Comparison of ENCODE assay signal across 1 cellular context in the genomic region with DNA sequence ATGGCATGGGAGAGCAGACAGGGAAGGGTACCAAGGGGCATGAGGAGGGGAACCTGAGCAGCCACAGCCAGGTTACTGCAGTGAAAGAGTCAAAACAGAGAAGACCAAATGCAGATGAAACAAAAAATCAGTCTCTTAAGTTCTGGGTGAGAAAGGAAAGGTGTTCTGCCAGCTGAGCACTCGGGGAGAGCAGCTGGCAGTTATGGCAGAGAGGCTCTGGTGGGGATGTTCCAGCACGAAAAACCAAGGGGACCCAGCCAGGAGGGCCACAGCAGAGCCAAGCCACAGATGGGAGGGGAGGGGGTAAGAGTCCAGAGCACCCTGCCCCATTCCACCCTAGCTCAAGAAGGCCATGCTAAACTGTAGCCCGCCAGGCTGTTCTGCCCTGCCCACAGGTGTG.
TF ChIP-seq lines count a peak whose summit lies in the region.

No MANE protein-coding gene starts in this region.

TF ChIP-seq in WTC11, 78 proteins besides CTCF, POLR2A, EP300 and RAD21 (continued from another document):
- TF ChIP-seq, protein P1, sequence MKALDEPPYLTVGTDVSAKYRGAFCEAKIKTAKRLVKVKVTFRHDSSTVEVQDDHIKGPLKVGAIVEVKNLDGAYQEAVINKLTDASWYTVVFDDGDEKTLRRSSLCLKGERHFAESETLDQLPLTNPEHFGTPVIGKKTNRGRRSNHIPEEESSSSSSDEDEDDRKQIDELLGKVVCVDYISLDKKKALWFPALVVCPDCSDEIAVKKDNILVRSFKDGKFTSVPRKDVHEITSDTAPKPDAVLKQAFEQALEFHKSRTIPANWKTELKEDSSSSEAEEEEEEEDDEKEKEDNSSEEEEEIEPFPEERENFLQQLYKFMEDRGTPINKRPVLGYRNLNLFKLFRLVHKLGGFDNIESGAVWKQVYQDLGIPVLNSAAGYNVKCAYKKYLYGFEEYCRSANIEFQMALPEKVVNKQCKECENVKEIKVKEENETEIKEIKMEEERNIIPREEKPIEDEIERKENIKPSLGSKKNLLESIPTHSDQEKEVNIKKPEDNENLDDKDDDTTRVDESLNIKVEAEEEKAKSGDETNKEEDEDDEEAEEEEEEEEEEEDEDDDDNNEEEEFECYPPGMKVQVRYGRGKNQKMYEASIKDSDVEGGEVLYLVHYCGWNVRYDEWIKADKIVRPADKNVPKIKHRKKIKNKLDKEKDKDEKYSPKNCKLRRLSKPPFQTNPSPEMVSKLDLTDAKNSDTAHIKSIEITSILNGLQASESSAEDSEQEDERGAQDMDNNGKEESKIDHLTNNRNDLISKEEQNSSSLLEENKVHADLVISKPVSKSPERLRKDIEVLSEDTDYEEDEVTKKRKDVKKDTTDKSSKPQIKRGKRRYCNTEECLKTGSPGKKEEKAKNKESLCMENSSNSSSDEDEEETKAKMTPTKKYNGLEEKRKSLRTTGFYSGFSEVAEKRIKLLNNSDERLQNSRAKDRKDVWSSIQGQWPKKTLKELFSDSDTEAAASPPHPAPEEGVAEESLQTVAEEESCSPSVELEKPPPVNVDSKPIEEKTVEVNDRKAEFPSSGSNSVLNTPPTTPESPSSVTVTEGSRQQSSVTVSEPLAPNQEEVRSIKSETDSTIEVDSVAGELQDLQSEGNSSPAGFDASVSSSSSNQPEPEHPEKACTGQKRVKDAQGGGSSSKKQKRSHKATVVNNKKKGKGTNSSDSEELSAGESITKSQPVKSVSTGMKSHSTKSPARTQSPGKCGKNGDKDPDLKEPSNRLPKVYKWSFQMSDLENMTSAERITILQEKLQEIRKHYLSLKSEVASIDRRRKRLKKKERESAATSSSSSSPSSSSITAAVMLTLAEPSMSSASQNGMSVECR (CRISPR knock-in tag; IDR thresholded peaks at IDR 0.05; ENCODE audit: borderline replicate concordance): no peak
- TF ChIP-seq, protein P2, sequence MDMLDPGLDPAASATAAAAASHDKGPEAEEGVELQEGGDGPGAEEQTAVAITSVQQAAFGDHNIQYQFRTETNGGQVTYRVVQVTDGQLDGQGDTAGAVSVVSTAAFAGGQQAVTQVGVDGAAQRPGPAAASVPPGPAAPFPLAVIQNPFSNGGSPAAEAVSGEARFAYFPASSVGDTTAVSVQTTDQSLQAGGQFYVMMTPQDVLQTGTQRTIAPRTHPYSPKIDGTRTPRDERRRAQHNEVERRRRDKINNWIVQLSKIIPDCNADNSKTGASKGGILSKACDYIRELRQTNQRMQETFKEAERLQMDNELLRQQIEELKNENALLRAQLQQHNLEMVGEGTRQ (CRISPR knock-in tag; IDR thresholded peaks at IDR 0.05): no peak
- TF ChIP-seq OVOL2 (CRISPR knock-in tag; IDR thresholded peaks at IDR 0.05; ENCODE audit: borderline replicate concordance): no peak
